ENCODE assay signal across 2 cellular contexts in the genomic region with DNA sequence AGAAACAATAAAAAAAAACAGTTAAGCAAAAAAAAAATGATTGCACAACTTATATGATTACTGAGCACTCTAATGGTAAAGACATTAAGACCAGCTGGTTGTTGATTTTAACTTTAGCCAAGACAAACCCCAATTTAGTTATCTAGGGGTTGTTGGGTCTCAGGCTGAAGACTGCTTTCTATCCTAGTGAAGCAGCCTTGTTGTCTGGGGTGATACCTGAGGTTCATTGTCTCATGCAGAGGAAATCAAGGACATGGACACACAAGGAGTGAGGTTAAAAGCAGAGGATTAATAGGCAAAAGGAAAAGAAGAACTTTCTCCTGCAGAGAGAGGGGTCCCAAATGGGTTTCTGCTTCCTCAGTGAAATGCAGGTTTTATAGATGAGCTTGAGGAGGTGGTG.
TF ChIP-seq lines count a peak whose summit lies in the region.

No MANE protein-coding gene starts in this region.

TF ChIP-seq in GM23338, 12 proteins besides CTCF, POLR2A, EP300 and RAD21:
- TF ChIP-seq, protein P1, sequence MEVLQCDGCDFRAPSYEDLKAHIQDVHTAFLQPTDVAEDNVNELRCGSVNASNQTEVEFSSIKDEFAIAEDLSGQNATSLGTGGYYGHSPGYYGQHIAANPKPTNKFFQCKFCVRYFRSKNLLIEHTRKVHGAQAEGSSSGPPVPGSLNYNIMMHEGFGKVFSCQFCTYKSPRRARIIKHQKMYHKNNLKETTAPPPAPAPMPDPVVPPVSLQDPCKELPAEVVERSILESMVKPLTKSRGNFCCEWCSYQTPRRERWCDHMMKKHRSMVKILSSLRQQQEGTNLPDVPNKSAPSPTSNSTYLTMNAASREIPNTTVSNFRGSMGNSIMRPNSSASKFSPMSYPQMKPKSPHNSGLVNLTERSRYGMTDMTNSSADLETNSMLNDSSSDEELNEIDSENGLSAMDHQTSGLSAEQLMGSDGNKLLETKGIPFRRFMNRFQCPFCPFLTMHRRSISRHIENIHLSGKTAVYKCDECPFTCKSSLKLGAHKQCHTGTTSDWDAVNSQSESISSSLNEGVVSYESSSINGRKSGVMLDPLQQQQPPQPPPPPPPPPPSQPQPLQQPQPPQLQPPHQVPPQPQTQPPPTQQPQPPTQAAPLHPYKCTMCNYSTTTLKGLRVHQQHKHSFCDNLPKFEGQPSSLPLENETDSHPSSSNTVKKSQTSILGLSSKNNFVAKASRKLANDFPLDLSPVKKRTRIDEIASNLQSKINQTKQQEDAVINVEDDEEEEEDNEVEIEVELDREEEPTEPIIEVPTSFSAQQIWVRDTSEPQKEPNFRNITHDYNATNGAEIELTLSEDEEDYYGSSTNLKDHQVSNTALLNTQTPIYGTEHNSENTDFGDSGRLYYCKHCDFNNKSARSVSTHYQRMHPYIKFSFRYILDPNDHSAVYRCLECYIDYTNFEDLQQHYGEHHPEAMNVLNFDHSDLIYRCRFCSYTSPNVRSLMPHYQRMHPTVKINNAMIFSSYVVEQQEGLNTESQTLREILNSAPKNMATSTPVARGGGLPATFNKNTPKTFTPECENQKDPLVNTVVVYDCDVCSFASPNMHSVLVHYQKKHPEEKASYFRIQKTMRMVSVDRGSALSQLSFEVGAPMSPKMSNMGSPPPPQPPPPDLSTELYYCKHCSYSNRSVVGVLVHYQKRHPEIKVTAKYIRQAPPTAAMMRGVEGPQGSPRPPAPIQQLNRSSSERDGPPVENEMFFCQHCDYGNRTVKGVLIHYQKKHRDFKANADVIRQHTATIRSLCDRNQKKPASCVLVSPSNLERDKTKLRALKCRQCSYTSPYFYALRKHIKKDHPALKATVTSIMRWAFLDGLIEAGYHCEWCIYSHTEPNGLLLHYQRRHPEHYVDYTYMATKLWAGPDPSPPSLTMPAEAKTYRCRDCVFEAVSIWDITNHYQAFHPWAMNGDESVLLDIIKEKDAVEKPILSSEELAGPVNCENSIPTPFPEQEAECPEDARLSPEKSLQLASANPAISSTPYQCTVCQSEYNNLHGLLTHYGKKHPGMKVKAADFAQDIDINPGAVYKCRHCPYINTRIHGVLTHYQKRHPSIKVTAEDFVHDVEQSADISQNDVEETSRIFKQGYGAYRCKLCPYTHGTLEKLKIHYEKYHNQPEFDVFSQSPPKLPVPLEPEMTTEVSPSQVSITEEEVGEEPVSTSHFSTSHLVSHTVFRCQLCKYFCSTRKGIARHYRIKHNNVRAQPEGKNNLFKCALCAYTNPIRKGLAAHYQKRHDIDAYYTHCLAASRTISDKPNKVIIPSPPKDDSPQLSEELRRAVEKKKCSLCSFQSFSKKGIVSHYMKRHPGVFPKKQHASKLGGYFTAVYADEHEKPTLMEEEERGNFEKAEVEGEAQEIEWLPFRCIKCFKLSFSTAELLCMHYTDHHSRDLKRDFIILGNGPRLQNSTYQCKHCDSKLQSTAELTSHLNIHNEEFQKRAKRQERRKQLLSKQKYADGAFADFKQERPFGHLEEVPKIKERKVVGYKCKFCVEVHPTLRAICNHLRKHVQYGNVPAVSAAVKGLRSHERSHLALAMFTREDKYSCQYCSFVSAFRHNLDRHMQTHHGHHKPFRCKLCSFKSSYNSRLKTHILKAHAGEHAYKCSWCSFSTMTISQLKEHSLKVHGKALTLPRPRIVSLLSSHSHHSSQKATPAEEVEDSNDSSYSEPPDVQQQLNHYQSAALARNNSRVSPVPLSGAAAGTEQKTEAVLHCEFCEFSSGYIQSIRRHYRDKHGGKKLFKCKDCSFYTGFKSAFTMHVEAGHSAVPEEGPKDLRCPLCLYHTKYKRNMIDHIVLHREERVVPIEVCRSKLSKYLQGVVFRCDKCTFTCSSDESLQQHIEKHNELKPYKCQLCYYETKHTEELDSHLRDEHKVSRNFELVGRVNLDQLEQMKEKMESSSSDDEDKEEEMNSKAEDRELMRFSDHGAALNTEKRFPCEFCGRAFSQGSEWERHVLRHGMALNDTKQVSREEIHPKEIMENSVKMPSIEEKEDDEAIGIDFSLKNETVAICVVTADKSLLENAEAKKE (CRISPR knock-in tag; IDR thresholded peaks at IDR 0.05), result 0 out of 2 replicates have a peak, but pooled peaks have one; percentile 43
- no peak for TF ChIP-seq ZNF114 (CRISPR knock-in tag; IDR thresholded peaks at IDR 0.05)
- TF ChIP-seq ZNF331 (CRISPR knock-in tag; IDR thresholded peaks at IDR 0.05; ENCODE audit: low read depth), result no peak
TF ChIP-seq in GM23338: peak in this region for 1.

TF ChIP-seq in K562, 482 proteins besides CTCF, POLR2A, EP300 and RAD21 (continued from another document):
- TF ChIP-seq SNRNP70 (optimal IDR thresholded peaks at IDR 0.05; ENCODE audit: low read depth, low read length), result no peak
- no peak for TF ChIP-seq ZNF77 (CRISPR knock-in tag; IDR thresholded peaks at IDR 0.05)
